10 cellular contexts compared by ENCODE assay signal in the genomic region with DNA sequence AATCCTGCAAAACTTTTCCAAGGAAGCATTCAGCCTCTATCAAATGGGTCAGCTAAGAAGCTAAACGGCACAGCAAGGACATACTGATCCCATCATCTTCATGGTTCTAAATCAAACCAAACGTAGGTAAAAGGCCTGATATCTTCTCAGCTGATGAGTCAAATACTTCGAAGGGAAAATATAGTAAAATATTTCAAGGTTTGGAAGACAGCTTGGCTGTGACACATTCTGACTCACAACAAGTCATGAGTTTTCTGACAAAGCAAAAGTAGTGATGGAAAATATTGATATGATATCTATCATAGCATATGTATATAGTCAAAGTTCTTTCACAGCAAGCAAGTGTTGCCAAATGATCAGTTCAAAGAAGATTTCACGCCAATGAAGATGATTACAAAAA. TPM values are rescaled to one million over a fixed set of nuclear protein-coding genes. Genes with fewer than 3 reads are reported as not detected.
DNase-seq lines count a peak whose midpoint lies in the region; TF ChIP-seq lines count a peak whose summit lies in the region.
"Had no signal": no experiment of that assay in that cellular context is flagged by ENCODE, and none has a peak within 500 bp of the region (broad histone marks: within the 10 kb centered on the region; RNA-seq: fewer than 3 reads in every experiment).

No MANE protein-coding gene starts in this region.

- H3K27me3 ChIP-seq in breast epithelium (no peaks in the 10 kb centered on the region), stomach (no peaks in the 10 kb centered on the region)

- H3K79me2 ChIP-seq in OCI-LY7 (ENCODE audit: insufficient read depth, low read depth, low read length): no peaks in the 10 kb centered on the region

- BruUV-seq in MCF 10A (replicated peaks; lab: Mats Ljungman, UMichigan) (no TSS peak), OCI-LY7 (replicated peaks; lab: Mats Ljungman, UMichigan) (no TSS peak)

- H2AFZ ChIP-seq in OCI-LY7 (ENCODE audit: low read length): no peak overlapping the region

- H3K4me1 ChIP-seq in breast epithelium (no peaks in the 10 kb centered on the region), stomach (peaks cover 0 to 6% (median 0%) of the 10 kb centered on the region in 4 donors), OCI-LY7 (ENCODE audit: insufficient read depth, low read length, poor library complexity, severe bottlenecking) (peaks cover 29% of the 10 kb centered on the region)

- CTCF ChIA-PET in MCF 10A (lab: Yijun Ruan, JAX) (interaction anchor here (2.6 kb wide), 1 partner anchor 9 kb away, joined by 10 read pairs; no protein-coding TSS in a partner anchor), OCI-LY7 (lab: Charles Lee; ENCODE audit: unreplicated experiment) (no interaction called here)
- CTCF ChIA-PET in activated CD4-positive, alpha-beta memory T cell treated with anti-CD3 and anti-CD28 coated beads, Interleukin-2, amount 10 ng/mL, durations not matched to agents 7 days and 5 days (lab: Charles Lee): interaction anchor here (1.2 kb wide), 1 partner anchor 80 kb away, joined by 3 read pairs; no protein-coding TSS in a partner anchor

- H3K9me3 Mint-ChIP-seq in MCF 10A (ENCODE audit: unreplicated experiment) (no peaks in the 10 kb centered on the region), nephron progenitor cell (no peaks in the 10 kb centered on the region)
- no peaks in the 10 kb centered on the region for H3K9me3 Mint-ChIP-seq in activated CD4-positive, alpha-beta memory T cell treated with anti-CD3 and anti-CD28 coated beads, Interleukin-2, amount 10 ng/mL, durations not matched to agents 7 days and 5 days

- H3K27ac ChIP-seq in breast epithelium: no peak overlapping the region
- no peak overlapping the region for H3K27ac ChIP-seq in stomach
- H3K27ac ChIP-seq in OCI-LY7 (ENCODE audit: low read depth, low read length, poor library complexity, severe bottlenecking): no peak overlapping the region

- DNase-seq in MCF 10A (ENCODE audit: unreplicated experiment): peak; percentile 49
- DNase-seq in breast epithelium (ENCODE audit: low spot score in 2 of 2): no peak
- DNase-seq in activated CD4-positive, alpha-beta memory T cell treated with anti-CD3 and anti-CD28 coated beads, Interleukin-2, amount 10 ng/mL, durations not matched to agents 7 days and 5 days: no peak
- DNase-seq in fibroblast of peridontal ligament (ENCODE audit: extremely low read depth): peak; percentile 87
- DNase-seq in stromal cell of bone marrow (ENCODE audit: low read depth): peak; percentile 77
- no peak for DNase-seq in stomach
- DNase-seq in OCI-LY7 (ENCODE audit: low spot score): no peak
- DNase-seq in nephron progenitor cell: no peak
- DNase-seq: NCI-H524 treated with DMSO at 0.1 percent for 48 hours, right cardiac atrium had no signal

- H3K9me2 ChIP-seq in OCI-LY7 (ENCODE audit: insufficient read depth, low read length): no peaks in the 10 kb centered on the region

- WGBS in stomach, 5 donors: 76 to 82% (median 80%) methylated on average over 4 of the region's 4 CpGs

- no peak overlapping the region for H3K4me2 ChIP-seq in OCI-LY7 (ENCODE audit: low read length)

- H3K36me3 Mint-ChIP-seq in MCF 10A (ENCODE audit: insufficient read depth, unreplicated experiment) (no peaks in the 10 kb centered on the region), nephron progenitor cell (ENCODE audit: low read depth) (no peaks in the 10 kb centered on the region)
- peaks cover 26% of the 10 kb centered on the region for H3K36me3 Mint-ChIP-seq in activated CD4-positive, alpha-beta memory T cell treated with anti-CD3 and anti-CD28 coated beads, Interleukin-2, amount 10 ng/mL, durations not matched to agents 7 days and 5 days (ENCODE audit: low read depth)

- peak overlapping the region; percentile 78 for H3K27ac Mint-ChIP-seq in MCF 10A (ENCODE audit: low read depth, unreplicated experiment)
- H3K27ac Mint-ChIP-seq in activated CD4-positive, alpha-beta memory T cell treated with anti-CD3 and anti-CD28 coated beads, Interleukin-2, amount 10 ng/mL, durations not matched to agents 7 days and 5 days: peak overlapping the region; percentile 17
- no peak overlapping the region for H3K27ac Mint-ChIP-seq in nephron progenitor cell

- POLR2A ChIA-PET in MCF 10A (lab: Yijun Ruan, JAX): interaction anchor here (0.7 to 1.3 kb wide), 4 partner anchors 10 to 1278 kb away, joined by 3 to 4 read pairs (median 3); no protein-coding TSS in a partner anchor
- POLR2A ChIA-PET in activated CD4-positive, alpha-beta memory T cell treated with anti-CD3 and anti-CD28 coated beads, Interleukin-2, amount 10 ng/mL, durations not matched to agents 7 days and 5 days (lab: Charles Lee): interaction anchor here (1.3 kb wide), 1 partner anchor 32 kb away, joined by 3 read pairs; a partner anchor contains a TSS
- POLR2A ChIA-PET in OCI-LY7 (lab: Charles Lee): interaction anchor here (0.6 to 0.7 kb wide), 2 partner anchors 37 to 1902 kb away, joined by 3 read pairs; no protein-coding TSS in a partner anchor

- intact Hi-C loops in MCF 10A (cut with micrococcal nuclease) (no loop called here), breast epithelium (cut with DNase I; ENCODE audit: low total_unique reads) (no loop called here), stomach (cut with DNase I; ENCODE audit: low total_unique reads) (no loop called here), OCI-LY7 (cut with micrococcal nuclease; ENCODE audit: unreplicated experiment) (no loop called here)

- peak overlapping the region; percentile 15 for H3K4me3 Mint-ChIP-seq in MCF 10A (ENCODE audit: unreplicated experiment)
- no peak overlapping the region for H3K4me3 Mint-ChIP-seq in activated CD4-positive, alpha-beta memory T cell treated with anti-CD3 and anti-CD28 coated beads, Interleukin-2, amount 10 ng/mL, durations not matched to agents 7 days and 5 days
- H3K4me3 Mint-ChIP-seq in nephron progenitor cell: no peak overlapping the region

- H3K9me3 ChIP-seq in breast epithelium (no peaks in the 10 kb centered on the region), stomach (no peaks in the 10 kb centered on the region), OCI-LY7 (ENCODE audit: low read length) (no peaks in the 10 kb centered on the region)

- no peak overlapping the region for H3K4me3 ChIP-seq in breast epithelium
- H3K4me3 ChIP-seq in stomach: no peak overlapping the region
- H3K4me3 ChIP-seq in OCI-LY7 (ENCODE audit: low read depth, low read length, poor library complexity, severe bottlenecking): no peak overlapping the region

- TF ChIP-seq EP300 in stomach (IDR thresholded peaks at IDR 0.05): no peak

- no peak for TF ChIP-seq CTCF in MCF 10A (IDR thresholded peaks at IDR 0.05; ENCODE audit: unreplicated experiment)
- no peak for TF ChIP-seq CTCF in breast epithelium (IDR thresholded peaks at IDR 0.05)
- TF ChIP-seq CTCF in stomach (IDR thresholded peaks at IDR 0.05): no peak
- no peak for TF ChIP-seq CTCF in OCI-LY7 (conservative IDR thresholded peaks at IDR 0.05; ENCODE audit: low read length)
- TF ChIP-seq CTCF in nephron progenitor cell (IDR thresholded peaks at IDR 0.05): no peak

- H3K4me1 Mint-ChIP-seq in MCF 10A (ENCODE audit: insufficient read depth, unreplicated experiment) (peaks cover 17% of the 10 kb centered on the region), nephron progenitor cell (peaks cover 10% of the 10 kb centered on the region)
- peaks cover 64% of the 10 kb centered on the region for H3K4me1 Mint-ChIP-seq in activated CD4-positive, alpha-beta memory T cell treated with anti-CD3 and anti-CD28 coated beads, Interleukin-2, amount 10 ng/mL, durations not matched to agents 7 days and 5 days

- no peaks in the 10 kb centered on the region for H3K36me3 ChIP-seq in breast epithelium
- no peaks in the 10 kb centered on the region for H3K36me3 ChIP-seq in stomach
- no peaks in the 10 kb centered on the region for H3K36me3 ChIP-seq in OCI-LY7 (ENCODE audit: insufficient read depth, low read length)

- no peaks in the 10 kb centered on the region for H4K20me1 ChIP-seq in OCI-LY7 (ENCODE audit: insufficient read depth, low read length)

- TF ChIP-seq POLR2A in breast epithelium (IDR thresholded peaks at IDR 0.05) (no peak), stomach (IDR thresholded peaks at IDR 0.05) (no peak)

- no peaks in the 10 kb centered on the region for H3K27me3 Mint-ChIP-seq in MCF 10A (ENCODE audit: insufficient read depth, unreplicated experiment)
- H3K27me3 Mint-ChIP-seq in activated CD4-positive, alpha-beta memory T cell treated with anti-CD3 and anti-CD28 coated beads, Interleukin-2, amount 10 ng/mL, durations not matched to agents 7 days and 5 days: no peaks in the 10 kb centered on the region
- H3K27me3 Mint-ChIP-seq in nephron progenitor cell (ENCODE audit: low read depth, poor library complexity): peaks cover 3% of the 10 kb centered on the region

RNA-seq across cellular contexts. Expression of a gene that starts 31.5 kb away (rescaled TPM):
- 0.96 and 1.6 TPM in 2 replicates for total RNA-seq in MCF 10A (2022)
- 10 to 100 TPM; 13.8 to 23.9 (median 15.4) TPM for total RNA-seq in breast epithelium
- 100 to 1,000 TPM; 223 to 239 TPM for total RNA-seq in activated CD4-positive, alpha-beta memory T cell treated with anti-CD3 and anti-CD28 coated beads, Interleukin-2, amount 10 ng/mL, durations not matched to agents 7 days and 5 days
- 10 to 100 TPM in 3 of 5 donors, 1 to 10 TPM in 1, under 1 TPM in 1; 0.89 to 33.8 (median 19.7) TPM for total RNA-seq in stomach
- 1 to 10 TPM; 1.6 to 2.0 (median 1.7) TPM for polyA plus RNA-seq in stomach
- 40.8 and 51.5 TPM in 2 replicates for total RNA-seq in OCI-LY7 (2014; rRNA removed; shearing (Covaris generic))
- total RNA-seq in OCI-LY7 (2022): 68.2 and 78.2 TPM in 2 replicates

Comparison
In these comparisons a context has a peak if more than half of its experiments do, and no peak if none do; other contexts are left out.
1. DNase-seq: peak in MCF 10A (single experiment), fibroblast of peridontal ligament (single experiment) and stromal cell of bone marrow (single experiment); none in breast epithelium (0 of 2), activated CD4-positive, alpha-beta memory T cell treated with anti-CD3 and anti-CD28 coated beads, Interleukin-2, amount 10 ng/mL, durations not matched to agents 7 days and 5 days (single experiment), stomach (single experiment), OCI-LY7 (single experiment) and nephron progenitor cell (single experiment).